ENCODE assay signal across 8 cellular contexts in the genomic region with DNA sequence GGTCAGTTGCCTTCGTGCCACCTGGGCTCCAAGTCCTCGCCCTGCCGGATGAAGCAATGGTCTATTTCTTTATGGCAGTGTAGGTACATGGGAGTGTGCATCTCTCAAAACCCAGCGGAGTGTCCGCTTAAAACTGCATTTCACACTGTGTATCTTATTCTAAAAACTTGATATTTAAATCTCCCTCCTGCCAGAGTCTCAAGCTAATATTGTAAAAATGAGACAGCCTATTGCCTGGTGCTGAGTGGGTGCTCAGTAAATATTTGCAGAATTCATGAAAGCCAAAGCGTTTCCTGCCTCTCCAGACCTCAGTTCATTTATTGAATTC. TPM values are rescaled to one million over a fixed set of nuclear protein-coding genes. Genes with fewer than 3 reads are reported as not detected.
DNase-seq lines count a peak whose midpoint lies in the region; ATAC-seq and TF ChIP-seq lines count a peak whose summit lies in the region.

No MANE protein-coding gene starts in this region.

- no peaks in the 10 kb centered on the region for H3K27me3 Mint-ChIP-seq in activated CD4-positive, alpha-beta T cell treated with anti-CD3 and anti-CD28 coated beads for 36 hours

- TF ChIP-seq POLR2A in gastroesophageal sphincter (IDR thresholded peaks at IDR 0.05) = no peak

- H3K27me3 ChIP-seq in gastroesophageal sphincter = no peaks in the 10 kb centered on the region

- intact Hi-C loops in activated CD4-positive, alpha-beta T cell treated with anti-CD3 and anti-CD28 coated beads for 36 hours (cut with DNase I, micrococcal nuclease) = loop anchor here in 1 of 2 experiments (1.0 to 10.0 kb wide), 8 partner anchors 27 to 653 kb away; a partner anchor contains a TSS

- H3K9me3 ChIP-seq in SK-N-MC (ENCODE audit: low read depth, low read length) (no peaks in the 10 kb centered on the region), gastroesophageal sphincter (no peaks in the 10 kb centered on the region)

- peaks cover 42% of the 10 kb centered on the region for H3K4me1 Mint-ChIP-seq in activated CD4-positive, alpha-beta T cell treated with anti-CD3 and anti-CD28 coated beads for 36 hours

- CTCF ChIA-PET in activated CD4-positive, alpha-beta T cell treated with anti-CD3 and anti-CD28 coated beads for 36 hours (lab: Charles Lee) = interaction anchor here (1.1 to 1.3 kb wide), 2 partner anchors 28 to 36 kb away, joined by 3 to 4 read pairs; no protein-coding TSS in a partner anchor

- no peak for DNase-seq in activated CD4-positive, alpha-beta T cell treated with anti-CD3 and anti-CD28 coated beads for 36 hours
- DNase-seq in activated CD4-positive, alpha-beta T cell treated with anti-CD3 and anti-CD28 coated beads for 4 hours = no peak
- no peak for DNase-seq in SK-N-MC (ENCODE audit: low read depth, low spot score)
- DNase-seq in stimulated activated CD4-positive, alpha-beta T cell treated with anti-CD3 and anti-CD28 coated beads, Interleukin-4, amount 100 ng/mL, for 4 hours = no peak
- DNase-seq in activated effector memory CD4-positive, alpha-beta T cell treated with Interleukin-2 at 50 U/mL for 16 hours = no peak

- H3K4me1 ChIP-seq in gastroesophageal sphincter = peaks cover 0 to 49% (median 8%) of the 10 kb centered on the region in 3 donors

- no peak for TF ChIP-seq CTCF in gastroesophageal sphincter (IDR thresholded peaks at IDR 0.05)

- H3K4me3 Mint-ChIP-seq in activated CD4-positive, alpha-beta T cell treated with anti-CD3 and anti-CD28 coated beads for 36 hours = peak overlapping the region; percentile 78

- peaks cover 12% of the 10 kb centered on the region for H3K36me3 Mint-ChIP-seq in activated CD4-positive, alpha-beta T cell treated with anti-CD3 and anti-CD28 coated beads for 36 hours (ENCODE audit: low read depth)

- 9 to 14% methylated on average over 3 to 5 of the region's 6 CpGs for WGBS in gastroesophageal sphincter (ENCODE audit: low coverage in 1 of 2), 2 donors

- ATAC-seq in activated CD4-positive, alpha-beta T cell treated with anti-CD3 and anti-CD28 coated beads for 36 hours = peak; percentile 8
- ATAC-seq in gastroesophageal sphincter = peak; percentile 10
- ATAC-seq in GM19397 (IDR thresholded peaks at IDR 0.05; ENCODE audit: unreplicated experiment) = no peak

- H3K27ac Mint-ChIP-seq in activated CD4-positive, alpha-beta T cell treated with anti-CD3 and anti-CD28 coated beads for 36 hours = peak overlapping the region; percentile 93

- peak overlapping the region; percentile 84 for H3K27ac ChIP-seq in SK-N-MC
- peak overlapping the region in 3 of 4 donors; percentile 91 to 95 (median 92) for H3K27ac ChIP-seq in gastroesophageal sphincter
- peak overlapping the region in 17 of 21 experiments; percentile 30 to 98 (median 87) for H3K27ac ChIP-seq in skin epidermis

- no peak for TF ChIP-seq EP300 in gastroesophageal sphincter (IDR thresholded peaks at IDR 0.05)

- H3K36me3 ChIP-seq in SK-N-MC (ENCODE audit: insufficient read depth, low read length) (peaks cover 6% of the 10 kb centered on the region), gastroesophageal sphincter (no peaks in the 10 kb centered on the region)

- POLR2A ChIA-PET in activated CD4-positive, alpha-beta T cell treated with anti-CD3 and anti-CD28 coated beads for 36 hours (lab: Charles Lee) = no interaction called here

- H3K9me3 Mint-ChIP-seq in activated CD4-positive, alpha-beta T cell treated with anti-CD3 and anti-CD28 coated beads for 36 hours (ENCODE audit: low read depth) = no peaks in the 10 kb centered on the region

- H3K9ac ChIP-seq in SK-N-MC (ENCODE audit: insufficient read length) = peak overlapping the region; percentile 66

- H3K4me3 ChIP-seq in SK-N-MC (peak overlapping the region; percentile 79), gastroesophageal sphincter (peak overlapping the region; percentile 81 to 90), skin epidermis (peak overlapping the region; percentile 58 to 94 (median 72))

RNA-seq across cellular contexts. Expression of a gene that starts 0.3 kb away (rescaled TPM):
- 10 to 100 TPM; 49.3 to 52.0 TPM for total RNA-seq in activated CD4-positive, alpha-beta T cell treated with anti-CD3 and anti-CD28 coated beads for 36 hours
- total RNA-seq in gastroesophageal sphincter = 10 to 100 TPM; 36.9 to 51.7 (median 46.5) TPM

RNA-seq across cellular contexts. Expression of a gene that starts 14.5 kb away (rescaled TPM):
- total RNA-seq in activated CD4-positive, alpha-beta T cell treated with anti-CD3 and anti-CD28 coated beads for 36 hours = not detected
- total RNA-seq in gastroesophageal sphincter = not detected

RNA-seq across cellular contexts. Expression of a gene that starts 53.4 kb away (rescaled TPM):
- 1 to 10 TPM in 1 of 2 experiments, under 1 TPM in 1; 0.91 to 1.2 TPM for total RNA-seq in activated CD4-positive, alpha-beta T cell treated with anti-CD3 and anti-CD28 coated beads for 36 hours
- 10 to 100 TPM in 2 of 4 donors, 1 to 10 TPM in 2; 3.0 to 17.4 (median 8.8) TPM for total RNA-seq in gastroesophageal sphincter
